Comparison of ENCODE assay signal across 8 cellular contexts in the genomic region with DNA sequence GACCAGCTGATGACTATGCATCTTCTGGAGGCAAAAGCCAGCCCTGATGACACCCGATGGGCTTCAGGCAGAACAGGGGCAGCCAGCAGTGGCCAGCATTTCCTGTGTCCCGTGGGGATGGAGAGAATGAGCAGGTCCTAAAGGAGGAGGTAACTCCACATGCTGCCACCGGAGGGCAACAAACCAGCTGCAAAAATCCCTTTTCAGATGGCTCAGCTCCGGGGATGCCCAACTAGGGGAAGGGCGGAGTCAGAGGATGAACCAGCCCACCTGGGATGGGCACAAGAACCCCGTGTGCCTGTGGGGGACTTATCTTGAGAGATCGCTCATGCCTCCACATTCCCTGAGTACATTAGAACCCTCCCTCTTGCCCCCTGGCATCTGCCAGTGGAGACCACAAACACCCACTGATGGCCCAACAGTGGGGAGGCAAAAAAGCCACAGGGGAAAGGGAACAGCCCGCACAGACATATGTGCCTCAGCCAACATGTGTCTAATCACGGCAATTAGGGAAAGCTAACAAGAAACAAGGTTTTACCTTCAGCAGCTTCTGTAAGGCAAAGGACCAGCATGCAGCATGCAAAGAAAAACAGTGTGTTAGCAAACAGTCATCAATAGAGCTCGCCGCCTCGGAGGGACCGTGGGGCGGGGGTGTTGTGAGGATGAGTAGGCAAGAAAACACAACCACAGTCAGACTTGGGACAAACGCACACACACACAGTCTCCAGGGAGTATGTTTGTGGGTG.
DNase-seq lines count a peak whose midpoint lies in the region; ATAC-seq and TF ChIP-seq lines count a peak whose summit lies in the region.

No MANE protein-coding gene starts in this region.

- DNase-seq in NCI-H2196 (lab: John Stamatoyannopoulos, UW; ENCODE audit: unreplicated experiment) (peak; percentile 2), NCI-H2196 treated with DMSO at 0.1 percent for 48 hours (lab: John Stamatoyannopoulos, UW; ENCODE audit: unreplicated experiment) (no peak), NCI-H146 (lab: John Stamatoyannopoulos, UW) (peak; percentile 82), dorsolateral prefrontal cortex (peak in 4 of 10 donors; percentile 29 to 70 (median 62)), nucleus accumbens (lab: John Stamatoyannopoulos, UW) (peak in 30 of 56 donors; percentile 8 to 71 (median 34)), NCI-H128 (lab: John Stamatoyannopoulos, UW; ENCODE audit: unreplicated experiment) (no peak)

- no peak for ATAC-seq in HG03045 (IDR thresholded peaks at IDR 0.05; ENCODE audit: unreplicated experiment)

- H3K4me3 ChIP-seq in dorsolateral prefrontal cortex = no peak overlapping the region

- H3K27ac ChIP-seq in VCaP = no peak overlapping the region
- H3K27ac ChIP-seq in dorsolateral prefrontal cortex = peak overlapping the region in 51 of 59 donors; percentile 13 to 88 (median 70)

- H3K27me3 ChIP-seq in dorsolateral prefrontal cortex = no peaks in the 10 kb centered on the region

- peak; percentile 88 for TF ChIP-seq CTCF in VCaP (conservative IDR thresholded peaks at IDR 0.05)
- peak in 49 of 56 donors; percentile 12 to 58 (median 40) for TF ChIP-seq CTCF in dorsolateral prefrontal cortex (IDR thresholded peaks at IDR 0.05 in 54 of 56, conservative IDR thresholded peaks at IDR 0.05 in 2 of 56; ENCODE audit: low read depth in 1 of 56, partially characterized antibody in 56 of 56)

- intact Hi-C loops in dorsolateral prefrontal cortex (cut with DNase I) = loop anchor here in 1 of 2 donors (2.0 kb wide), 1 partner anchor 149 kb away; no protein-coding TSS in a partner anchor

Comparison
In these comparisons a context has a peak if more than half of its experiments do, and no peak if none do; other contexts are left out.
1. DNase-seq: peak in NCI-H2196 (single experiment), NCI-H146 (single experiment) and nucleus accumbens (30 of 56); none in NCI-H2196 treated with DMSO at 0.1 percent for 48 hours (single experiment) and NCI-H128 (single experiment).